ENCODE assay signal across 8 cellular contexts in the genomic region with DNA sequence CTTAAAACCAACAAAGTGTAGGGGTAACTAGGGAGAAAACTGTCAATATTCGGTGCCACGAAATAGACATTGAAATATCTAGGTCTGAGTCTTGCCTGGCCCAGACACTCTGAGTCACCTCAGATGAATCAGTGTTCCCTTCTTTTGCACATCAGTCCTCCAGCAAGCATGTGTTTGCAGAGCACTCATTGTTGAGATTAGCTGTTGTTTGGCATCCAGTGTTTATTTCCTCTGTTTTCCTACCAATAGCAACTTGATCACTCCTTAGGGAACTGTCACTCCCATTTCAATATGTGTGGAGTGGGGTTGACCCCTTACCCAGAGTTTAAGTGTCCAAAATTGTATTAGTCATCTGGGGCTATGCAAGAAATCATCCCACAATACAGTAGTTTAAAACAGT. TPM values are rescaled to one million over a fixed set of nuclear protein-coding genes. Genes with fewer than 3 reads are reported as not detected.
DNase-seq lines count a peak whose midpoint lies in the region; FAIRE-seq and TF ChIP-seq lines count a peak whose summit lies in the region.
"Had no signal": no experiment of that assay in that cellular context is flagged by ENCODE, and none has a peak within 500 bp of the region (broad histone marks: within the 10 kb centered on the region; RNA-seq: fewer than 3 reads in every experiment).

No MANE protein-coding gene starts in this region.

- no peaks in the 10 kb centered on the region for H3K36me3 Mint-ChIP-seq in immature natural killer cell

- no peaks in the 10 kb centered on the region for H3K9me3 Mint-ChIP-seq in immature natural killer cell

- H3K4me3 ChIP-seq in PC-9 (no peak overlapping the region), fibroblast of lung (replicated peaks in 1 of 4; ENCODE audit: control extremely low read depth in 1 of 4, insufficient read depth in 1 of 4, low read depth in 3 of 4, low read length in 4 of 4) (no peak overlapping the region), skeletal muscle satellite cell (ENCODE audit: low read length) (no peak overlapping the region)
- H3K4me3 ChIP-seq: GM12878 had no signal

- H4K20me1 ChIP-seq in PC-9 (ENCODE audit: insufficient read depth) (no peaks in the 10 kb centered on the region), fibroblast of lung (ENCODE audit: control insufficient read depth, extremely low read depth, insufficient read depth, low read length) (no peaks in the 10 kb centered on the region)

- peak overlapping the region; percentile 87 for H3K27ac ChIP-seq in PC-9
- H3K27ac ChIP-seq in fibroblast of lung (ENCODE audit: insufficient read depth, low read length) = no peak overlapping the region

- peak; percentile 13 for FAIRE-seq in GM12891 (lab: Jason Lieb, UNC)
- FAIRE-seq: GM12878 had no signal

- H3K9me3 ChIP-seq in PC-9 (ENCODE audit: insufficient read depth, low read depth) = no peaks in the 10 kb centered on the region
- no peaks in the 10 kb centered on the region for H3K9me3 ChIP-seq in fibroblast of lung (ENCODE audit: control insufficient read depth, insufficient read depth, low read depth, low read length)
- H3K9me3 ChIP-seq in skeletal muscle satellite cell (replicated peaks; ENCODE audit: low read length) = no peaks in the 10 kb centered on the region

- no peaks in the 10 kb centered on the region for H3K36me3 ChIP-seq in PC-9 (ENCODE audit: low read depth)
- no peaks in the 10 kb centered on the region for H3K36me3 ChIP-seq in fibroblast of lung (ENCODE audit: control insufficient read depth, insufficient read depth, low read length)
- no peaks in the 10 kb centered on the region for H3K36me3 ChIP-seq in skeletal muscle satellite cell (ENCODE audit: insufficient read depth, low read length)

- intact Hi-C loops in PC-9 (cut with micrococcal nuclease; ENCODE audit: unreplicated experiment) = no loop called here

- H3K9ac ChIP-seq in fibroblast of lung (ENCODE audit: insufficient read depth, low read length) (no peak overlapping the region), skeletal muscle satellite cell (ENCODE audit: low read depth, low read length) (no peak overlapping the region)

- H3K9me2 ChIP-seq in PC-9 (ENCODE audit: insufficient read depth) = no peaks in the 10 kb centered on the region

- TF ChIP-seq POLR2A in GM12891 (IDR thresholded peaks at IDR 0.05; ENCODE audit: low read depth, low read length) = no peak

- H3K4me1 ChIP-seq in PC-9 (replicated peaks; ENCODE audit: insufficient read depth) (peaks cover 30% of the 10 kb centered on the region), fibroblast of lung (ENCODE audit: control insufficient read depth, extremely low read depth, insufficient read depth, low read length) (peaks cover 9% of the 10 kb centered on the region), skeletal muscle satellite cell (ENCODE audit: control insufficient read depth, insufficient read depth, low read length) (peaks cover 15% of the 10 kb centered on the region)

- POLR2A ChIA-PET in PC-9 (lab: Charles Lee; ENCODE audit: unreplicated experiment) = no interaction called here

- CTCF ChIA-PET in PC-9 (lab: Charles Lee) = no interaction called here

- no peak for TF ChIP-seq CTCF in PC-9 (conservative IDR thresholded peaks at IDR 0.05)
- no peak for TF ChIP-seq CTCF in fibroblast of lung (conservative IDR thresholded peaks at IDR 0.05 in 1 of 2, IDR thresholded peaks at IDR 0.05 in 1 of 2; ENCODE audit: low read depth in 1 of 2, low read length in 2 of 2)

- H3K4me1 Mint-ChIP-seq in immature natural killer cell = peaks cover 12 to 17% of the 10 kb centered on the region in 2 donors

- no peak overlapping the region for H2AFZ ChIP-seq in PC-9
- no peak overlapping the region for H2AFZ ChIP-seq in fibroblast of lung (ENCODE audit: low read length)

- no TSS peak for BruUV-seq in PC-9 (replicated peaks; lab: Mats Ljungman, UMichigan)

- H3K79me2 ChIP-seq in PC-9 (ENCODE audit: low read depth) = peaks cover 1% of the 10 kb centered on the region
- peaks cover 2% of the 10 kb centered on the region for H3K79me2 ChIP-seq in fibroblast of lung (ENCODE audit: control insufficient read depth, insufficient read depth, low read length)

- peaks cover 2 to 4% (median 4%) of the 10 kb centered on the region in 3 donors for H3K27me3 Mint-ChIP-seq in immature natural killer cell (ENCODE audit: low read depth in 3 of 3)

- no peak for DNase-seq in GM12891 (ENCODE audit: insufficient read length, low spot score)
- peak; percentile 30 to 98 for DNase-seq in PC-9
- DNase-seq in fibroblast of lung (ENCODE audit: low read depth in 2 of 2) = peak; percentile 92
- DNase-seq in immature natural killer cell = no peak
- DNase-seq in NOMO-1 treated with dmso at 0.1 percent for 144 hours (lab: John Stamatoyannopoulos, UW; ENCODE audit: unreplicated experiment) = no peak
- DNase-seq in NOMO-1 (lab: John Stamatoyannopoulos, UW; ENCODE audit: unreplicated experiment in 2 of 2) = no peak

- H3K27me3 ChIP-seq in PC-9 (ENCODE audit: insufficient read depth, low read depth) (no peaks in the 10 kb centered on the region), fibroblast of lung (ENCODE audit: control insufficient read depth, insufficient read depth, low read length) (no peaks in the 10 kb centered on the region), skeletal muscle satellite cell (ENCODE audit: control insufficient read depth, insufficient read depth, low read length) (no peaks in the 10 kb centered on the region)

- H3K4me2 ChIP-seq in PC-9 (peak overlapping the region; percentile 59), fibroblast of lung (ENCODE audit: extremely low read depth, insufficient read depth, low read length) (no peak overlapping the region), skeletal muscle satellite cell (ENCODE audit: low read length) (peak overlapping the region; percentile 19)

- no peak overlapping the region for H3K27ac Mint-ChIP-seq in immature natural killer cell

- H3F3A ChIP-seq in PC-9 (ENCODE audit: insufficient read depth, low read depth) = peaks cover 33% of the 10 kb centered on the region

- no peak overlapping the region for H3K4me3 Mint-ChIP-seq in immature natural killer cell

TF ChIP-seq in GM12891, 5 proteins besides CTCF, POLR2A, EP300 and RAD21:
- TF ChIP-seq SPI1 (IDR thresholded peaks at IDR 0.05; ENCODE audit: low read depth, low read length) (no peak), PAX5 (IDR thresholded peaks at IDR 0.05; ENCODE audit: insufficient read depth, low read length, severe bottlenecking) (no peak), TAF1 (IDR thresholded peaks at IDR 0.05; ENCODE audit: low read depth, low read length) (no peak)

RNA-seq across cellular contexts. Expression of a gene that starts 4.7 kb away (rescaled TPM):
- 40.4 TPM for polyA plus RNA-seq in GM12891 (2012; ENCODE audit: low read depth, missing spikeins)
- total RNA-seq in PC-9 (2021) = 39.9 and 43.3 TPM in 2 replicates
- total RNA-seq in fibroblast of lung = 19.8 and 23.8 TPM in 2 replicates
- polyA plus RNA-seq in fibroblast of lung = 30.5 and 41.2 TPM in 2 replicates
- 46.2 and 50.9 TPM in 2 replicates for polyA plus RNA-seq in fibroblast of lung (2012)
- polyA minus RNA-seq in fibroblast of lung (ENCODE audit: low replicate concordance) = 92.2 and 187 TPM in 2 replicates
- total RNA-seq in skeletal muscle satellite cell (2012; rRNA removed) = 29.9 and 38.4 TPM in 2 replicates
- polyA plus RNA-seq in immature natural killer cell = 10 to 100 TPM; 31.2 to 70.8 (median 40.8) TPM

RNA-seq across cellular contexts. Expression of a gene that starts 40.2 kb away (rescaled TPM):
- polyA plus RNA-seq in GM12891 (2012; ENCODE audit: low read depth, missing spikeins) = 7.7 TPM
- 28.1 and 31.1 TPM in 2 replicates for total RNA-seq in PC-9 (2021)
- 23.4 and 31.2 TPM in 2 replicates for total RNA-seq in fibroblast of lung
- polyA plus RNA-seq in fibroblast of lung = 15.0 and 18.1 TPM in 2 replicates
- 12.2 and 13.3 TPM in 2 replicates for polyA plus RNA-seq in fibroblast of lung (2012)
- 38.7 and 88.7 TPM in 2 replicates for polyA minus RNA-seq in fibroblast of lung (ENCODE audit: low replicate concordance)
- total RNA-seq in skeletal muscle satellite cell (2012; rRNA removed) = 9.6 and 18.3 TPM in 2 replicates
- 10 to 100 TPM; 11.2 to 21.9 (median 11.9) TPM for polyA plus RNA-seq in immature natural killer cell

Comparison
In these comparisons a context has a peak if more than half of its experiments do, and no peak if none do; other contexts are left out.
1. DNase-seq: peak in PC-9 (2 of 2) and fibroblast of lung (2 of 2); none in GM12891 (single experiment), immature natural killer cell (0 of 3), NOMO-1 treated with dmso at 0.1 percent for 144 hours (single experiment) and NOMO-1 (0 of 2).